ENCODE assay signal across 1 cellular context in the genomic region with DNA sequence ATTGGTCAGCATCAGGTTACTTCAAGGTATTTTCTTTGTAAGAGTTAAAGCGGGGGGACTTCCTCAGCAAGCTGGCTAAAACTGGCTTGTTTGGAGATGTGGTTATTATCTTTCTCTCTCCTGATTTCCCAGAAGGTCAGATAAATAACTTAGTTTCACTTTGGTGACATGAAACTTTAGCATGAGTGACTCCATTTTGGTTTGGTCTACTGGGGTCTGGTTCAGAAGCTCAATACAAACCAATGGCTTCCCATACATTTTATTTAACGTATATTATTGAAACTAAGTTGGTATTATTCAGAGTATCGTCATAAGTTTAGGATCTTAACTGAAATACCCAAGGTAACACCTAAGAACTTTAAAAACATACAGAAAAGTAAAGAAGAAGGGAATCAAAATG.
TF ChIP-seq lines count a peak whose summit lies in the region.

No MANE protein-coding gene starts in this region.

TF ChIP-seq in K562, 482 proteins besides CTCF, POLR2A, EP300 and RAD21 (continued from another document and continues in another):
- TF ChIP-seq, protein P1, sequence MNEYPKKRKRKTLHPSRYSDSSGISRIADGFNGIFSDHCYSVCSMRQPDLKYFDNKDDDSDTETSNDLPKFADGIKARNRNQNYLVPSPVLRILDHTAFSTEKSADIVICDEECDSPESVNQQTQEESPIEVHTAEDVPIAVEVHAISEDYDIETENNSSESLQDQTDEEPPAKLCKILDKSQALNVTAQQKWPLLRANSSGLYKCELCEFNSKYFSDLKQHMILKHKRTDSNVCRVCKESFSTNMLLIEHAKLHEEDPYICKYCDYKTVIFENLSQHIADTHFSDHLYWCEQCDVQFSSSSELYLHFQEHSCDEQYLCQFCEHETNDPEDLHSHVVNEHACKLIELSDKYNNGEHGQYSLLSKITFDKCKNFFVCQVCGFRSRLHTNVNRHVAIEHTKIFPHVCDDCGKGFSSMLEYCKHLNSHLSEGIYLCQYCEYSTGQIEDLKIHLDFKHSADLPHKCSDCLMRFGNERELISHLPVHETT (CRISPR knock-in tag; conservative IDR thresholded peaks at IDR 0.05 in 1 of 2, IDR thresholded peaks at IDR 0.05 in 1 of 2), result peak in 1 of 2 experiments; percentile 95; a peak in 2 of 4 replicates
- TF ChIP-seq KDM1A (IDR thresholded peaks at IDR 0.05) (no peak), NEUROD1 (IDR thresholded peaks at IDR 0.05; ENCODE audit: borderline replicate concordance, low read depth, low read length, partially characterized antibody) (no peak), CREM (IDR thresholded peaks at IDR 0.05; ENCODE audit: low read depth) (no peak), STAT5A (IDR thresholded peaks at IDR 0.05; ENCODE audit: borderline replicate concordance, low read length) (no peak), KLF13 (tag; IDR thresholded peaks at IDR 0.05; ENCODE audit: borderline replicate concordance, low read depth) (peak; percentile 86), GATA2 (CRISPR knock-in tag; IDR thresholded peaks at IDR 0.05) (no peak), E2F3 (CRISPR knock-in tag; IDR thresholded peaks at IDR 0.05) (peak; percentile 61; the same call in 1 of the 2 replicates), GABPA (tag; conservative IDR thresholded peaks at IDR 0.05; ENCODE audit: low read depth) (0 out of 2 replicates have a peak, but pooled peaks have one; percentile 26), FOS (IDR thresholded peaks at IDR 0.05; ENCODE audit: extremely low read depth, insufficient read length) (no peak), ZNF449 (CRISPR knock-in tag; IDR thresholded peaks at IDR 0.05) (peak; percentile 91), SREBF2 (CRISPR knock-in tag; IDR thresholded peaks at IDR 0.05) (no peak), ZNF354B (CRISPR knock-in tag; IDR thresholded peaks at IDR 0.05) (peak; percentile 90), ZNF239 (CRISPR knock-in tag; IDR thresholded peaks at IDR 0.05) (peak; percentile 92), ZNF561 (CRISPR knock-in tag; conservative IDR thresholded peaks at IDR 0.05) (0 out of 2 replicates have a peak, but pooled peaks have one; percentile 23), GTF2F1 (IDR thresholded peaks at IDR 0.05; ENCODE audit: low read depth, low read length) (no peak), SRSF1 (IDR thresholded peaks at IDR 0.05; ENCODE audit: low read depth, low read length) (no peak), TFAP4 (CRISPR knock-in tag; IDR thresholded peaks at IDR 0.05; ENCODE audit: borderline replicate concordance) (no peak), ZNF589 (CRISPR knock-in tag; IDR thresholded peaks at IDR 0.05; ENCODE audit: low read depth) (peak; percentile 99), PTTG1 (tag; IDR thresholded peaks at IDR 0.05; ENCODE audit: low read depth) (peak; percentile 97), ZNF133 (CRISPR knock-in tag; IDR thresholded peaks at IDR 0.05) (no peak), BACH1 (tag; IDR thresholded peaks at IDR 0.05) (peak; percentile 93), TEAD1 (CRISPR knock-in tag; IDR thresholded peaks at IDR 0.05) (peak in 1 of 2 experiments; percentile 98; a peak in 2 of 4 replicates), ETV1 (tag; conservative IDR thresholded peaks at IDR 0.05; ENCODE audit: low read depth) (peak; percentile 81), ZNF408 (CRISPR knock-in tag; IDR thresholded peaks at IDR 0.05; ENCODE audit: low read depth) (no peak), ZFPM2 (CRISPR knock-in tag; IDR thresholded peaks at IDR 0.05) (0 out of 2 replicates have a peak, but pooled peaks have one; percentile 33), ZNF551 (CRISPR knock-in tag; IDR thresholded peaks at IDR 0.05) (0 out of 2 replicates have a peak, but pooled peaks have one; percentile 54), NBN (IDR thresholded peaks at IDR 0.05; ENCODE audit: low read depth) (no peak), ZNF212 (CRISPR knock-in tag; IDR thresholded peaks at IDR 0.05) (peak; percentile 84; the same call in 1 of the 2 replicates), ZZZ3 (IDR thresholded peaks at IDR 0.05) (no peak), SRSF9 (IDR thresholded peaks at IDR 0.05; ENCODE audit: borderline replicate concordance, low read depth, low read length) (no peak), GTF2A2 (tag; IDR thresholded peaks at IDR 0.05) (peak; percentile 93), ZBTB11 (CRISPR knock-in tag; IDR thresholded peaks at IDR 0.05) (peak in 1 of 3 experiments; percentile 84; a peak in 2 of 6 replicates), ZKSCAN8 (CRISPR knock-in tag; IDR thresholded peaks at IDR 0.05) (peak; percentile 85), JUND (IDR thresholded peaks at IDR 0.05; ENCODE audit: borderline replicate concordance, low read depth, low read length) (no peak), JUND (tag; IDR thresholded peaks at IDR 0.05; ENCODE audit: borderline replicate concordance, low read depth, low read length) (peak; percentile 81; the same call in 2 of the 3 replicates), RBM22 (IDR thresholded peaks at IDR 0.05; ENCODE audit: low read depth, low read length, poor library complexity, severe bottlenecking) (no peak), ZNF766 (CRISPR knock-in tag; conservative IDR thresholded peaks at IDR 0.05) (peak; percentile 98), ZNF740 (CRISPR knock-in tag; IDR thresholded peaks at IDR 0.05) (no peak), ZNF740 (tag; IDR thresholded peaks at IDR 0.05) (peak in 1 of 2 experiments; percentile 97; a peak in 2 of 4 replicates), IFI16 (CRISPR knock-in tag; IDR thresholded peaks at IDR 0.05) (peak; percentile 86; the same call in 1 of the 2 replicates), ZKSCAN1 (IDR thresholded peaks at IDR 0.05; ENCODE audit: low read depth, low read length) (no peak), NFRKB (IDR thresholded peaks at IDR 0.05; ENCODE audit: low read depth) (no peak), HMG20B (CRISPR knock-in tag; IDR thresholded peaks at IDR 0.05) (no peak)
- TF ChIP-seq, protein P2, sequence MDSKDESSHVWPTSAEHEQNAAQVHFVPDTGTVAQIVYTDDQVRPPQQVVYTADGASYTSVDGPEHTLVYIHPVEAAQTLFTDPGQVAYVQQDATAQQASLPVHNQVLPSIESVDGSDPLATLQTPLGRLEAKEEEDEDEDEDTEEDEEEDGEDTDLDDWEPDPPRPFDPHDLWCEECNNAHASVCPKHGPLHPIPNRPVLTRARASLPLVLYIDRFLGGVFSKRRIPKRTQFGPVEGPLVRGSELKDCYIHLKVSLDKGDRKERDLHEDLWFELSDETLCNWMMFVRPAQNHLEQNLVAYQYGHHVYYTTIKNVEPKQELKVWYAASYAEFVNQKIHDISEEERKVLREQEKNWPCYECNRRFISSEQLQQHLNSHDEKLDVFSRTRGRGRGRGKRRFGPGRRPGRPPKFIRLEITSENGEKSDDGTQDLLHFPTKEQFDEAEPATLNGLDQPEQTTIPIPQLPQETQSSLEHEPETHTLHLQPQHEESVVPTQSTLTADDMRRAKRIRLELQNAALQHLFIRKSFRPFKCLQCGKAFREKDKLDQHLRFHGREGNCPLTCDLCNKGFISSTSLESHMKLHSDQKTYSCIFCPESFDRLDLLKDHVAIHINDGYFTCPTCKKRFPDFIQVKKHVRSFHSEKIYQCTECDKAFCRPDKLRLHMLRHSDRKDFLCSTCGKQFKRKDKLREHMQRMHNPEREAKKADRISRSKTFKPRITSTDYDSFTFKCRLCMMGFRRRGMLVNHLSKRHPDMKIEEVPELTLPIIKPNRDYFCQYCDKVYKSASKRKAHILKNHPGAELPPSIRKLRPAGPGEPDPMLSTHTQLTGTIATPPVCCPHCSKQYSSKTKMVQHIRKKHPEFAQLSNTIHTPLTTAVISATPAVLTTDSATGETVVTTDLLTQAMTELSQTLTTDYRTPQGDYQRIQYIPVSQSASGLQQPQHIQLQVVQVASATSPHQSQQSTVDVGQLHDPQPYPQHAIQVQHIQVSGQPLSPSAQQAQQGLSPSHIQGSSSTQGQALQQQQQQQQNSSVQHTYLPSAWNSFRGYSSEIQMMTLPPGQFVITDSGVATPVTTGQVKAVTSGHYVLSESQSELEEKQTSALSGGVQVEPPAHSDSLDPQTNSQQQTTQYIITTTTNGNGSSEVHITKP (IDR thresholded peaks at IDR 0.05; ENCODE audit: partially characterized antibody), result no peak
- TF ChIP-seq, protein P3, sequence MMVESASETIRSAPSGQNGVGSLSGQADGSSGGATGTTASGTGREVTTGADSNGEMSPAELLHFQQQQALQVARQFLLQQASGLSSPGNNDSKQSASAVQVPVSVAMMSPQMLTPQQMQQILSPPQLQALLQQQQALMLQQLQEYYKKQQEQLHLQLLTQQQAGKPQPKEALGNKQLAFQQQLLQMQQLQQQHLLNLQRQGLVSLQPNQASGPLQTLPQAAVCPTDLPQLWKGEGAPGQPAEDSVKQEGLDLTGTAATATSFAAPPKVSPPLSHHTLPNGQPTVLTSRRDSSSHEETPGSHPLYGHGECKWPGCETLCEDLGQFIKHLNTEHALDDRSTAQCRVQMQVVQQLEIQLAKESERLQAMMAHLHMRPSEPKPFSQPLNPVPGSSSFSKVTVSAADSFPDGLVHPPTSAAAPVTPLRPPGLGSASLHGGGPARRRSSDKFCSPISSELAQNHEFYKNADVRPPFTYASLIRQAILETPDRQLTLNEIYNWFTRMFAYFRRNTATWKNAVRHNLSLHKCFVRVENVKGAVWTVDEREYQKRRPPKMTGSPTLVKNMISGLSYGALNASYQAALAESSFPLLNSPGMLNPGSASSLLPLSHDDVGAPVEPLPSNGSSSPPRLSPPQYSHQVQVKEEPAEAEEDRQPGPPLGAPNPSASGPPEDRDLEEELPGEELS (CRISPR knock-in tag; IDR thresholded peaks at IDR 0.05; ENCODE audit: borderline replicate concordance), result no peak
- TF ChIP-seq, protein P4, sequence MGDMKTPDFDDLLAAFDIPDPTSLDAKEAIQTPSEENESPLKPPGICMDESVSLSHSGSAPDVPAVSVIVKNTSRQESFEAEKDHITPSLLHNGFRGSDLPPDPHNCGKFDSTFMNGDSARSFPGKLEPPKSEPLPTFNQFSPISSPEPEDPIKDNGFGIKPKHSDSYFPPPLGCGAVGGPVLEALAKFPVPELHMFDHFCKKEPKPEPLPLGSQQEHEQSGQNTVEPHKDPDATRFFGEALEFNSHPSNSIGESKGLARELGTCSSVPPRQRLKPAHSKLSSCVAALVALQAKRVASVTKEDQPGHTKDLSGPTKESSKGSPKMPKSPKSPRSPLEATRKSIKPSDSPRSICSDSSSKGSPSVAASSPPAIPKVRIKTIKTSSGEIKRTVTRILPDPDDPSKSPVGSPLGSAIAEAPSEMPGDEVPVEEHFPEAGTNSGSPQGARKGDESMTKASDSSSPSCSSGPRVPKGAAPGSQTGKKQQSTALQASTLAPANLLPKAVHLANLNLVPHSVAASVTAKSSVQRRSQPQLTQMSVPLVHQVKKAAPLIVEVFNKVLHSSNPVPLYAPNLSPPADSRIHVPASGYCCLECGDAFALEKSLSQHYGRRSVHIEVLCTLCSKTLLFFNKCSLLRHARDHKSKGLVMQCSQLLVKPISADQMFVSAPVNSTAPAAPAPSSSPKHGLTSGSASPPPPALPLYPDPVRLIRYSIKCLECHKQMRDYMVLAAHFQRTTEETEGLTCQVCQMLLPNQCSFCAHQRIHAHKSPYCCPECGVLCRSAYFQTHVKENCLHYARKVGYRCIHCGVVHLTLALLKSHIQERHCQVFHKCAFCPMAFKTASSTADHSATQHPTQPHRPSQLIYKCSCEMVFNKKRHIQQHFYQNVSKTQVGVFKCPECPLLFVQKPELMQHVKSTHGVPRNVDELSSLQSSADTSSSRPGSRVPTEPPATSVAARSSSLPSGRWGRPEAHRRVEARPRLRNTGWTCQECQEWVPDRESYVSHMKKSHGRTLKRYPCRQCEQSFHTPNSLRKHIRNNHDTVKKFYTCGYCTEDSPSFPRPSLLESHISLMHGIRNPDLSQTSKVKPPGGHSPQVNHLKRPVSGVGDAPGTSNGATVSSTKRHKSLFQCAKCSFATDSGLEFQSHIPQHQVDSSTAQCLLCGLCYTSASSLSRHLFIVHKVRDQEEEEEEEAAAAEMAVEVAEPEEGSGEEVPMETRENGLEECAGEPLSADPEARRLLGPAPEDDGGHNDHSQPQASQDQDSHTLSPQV (IDR thresholded peaks at IDR 0.05), result peak; percentile 99
